ENCODE assay signal across 20 cellular contexts in genomic region chr1:27052527-27052926, GRCh38. TPM values are rescaled to one million over a fixed set of nuclear protein-coding genes. Genes with fewer than 3 reads are reported as not detected.
DNase-seq lines count a peak whose midpoint lies in the region; ATAC-seq and TF ChIP-seq lines count a peak whose summit lies in the region.
"Had no signal": no experiment of that assay in that cellular context is flagged by ENCODE, and none has a peak within 500 bp of the region (broad histone marks: within the 10 kb centered on the region; RNA-seq: fewer than 3 reads in every experiment).

No MANE protein-coding gene starts in this region.

- no peaks in the 10 kb centered on the region for H3K9me1 ChIP-seq in IMR-90 (ENCODE audit: insufficient read depth, low read length)

- H3K27ac ChIP-seq in IMR-90 (ENCODE audit: insufficient read depth, low read length) (no peak overlapping the region), mesenchymal stem cell (ENCODE audit: low read length, poor library complexity, severe bottlenecking) (no peak overlapping the region), testis (no peak overlapping the region)
- H3K27ac ChIP-seq: A549, GM23248 had no signal

- peaks cover 5% of the 10 kb centered on the region; the same call in 1 of the 2 replicates for H3K9me3 Mint-ChIP-seq in WTC11
- H3K9me3 Mint-ChIP-seq: CD4-positive, alpha-beta memory T cell; HFFc6 had no signal

- no peak overlapping the region for H3K27ac Mint-ChIP-seq in WTC11
- H3K27ac Mint-ChIP-seq: CD4-positive, alpha-beta memory T cell; HFFc6 had no signal

- H3K4me2 ChIP-seq in IMR-90 (ENCODE audit: low read depth, low read length) = no peak overlapping the region
- no peak overlapping the region for H3K4me2 ChIP-seq in mesenchymal stem cell (ENCODE audit: low read length, poor library complexity, severe bottlenecking)
- H3K4me2 ChIP-seq: A549 had no signal

- no peak overlapping the region for H3K18ac ChIP-seq in IMR-90 (ENCODE audit: low read depth, low read length)
- H3K18ac ChIP-seq in mesenchymal stem cell (ENCODE audit: low read depth in 1 of 2, low read length in 2 of 2) = no peak overlapping the region

- no peak overlapping the region for H2BK12ac ChIP-seq in mesenchymal stem cell (ENCODE audit: low read length in 2 of 2)

- 0 out of 2 replicates have a peak, but pooled peaks cover 4% of the 10 kb centered on the region for H3K36me3 Mint-ChIP-seq in WTC11
- H3K36me3 Mint-ChIP-seq: CD4-positive, alpha-beta memory T cell had no signal

- CTCF ChIA-PET in IMR-90 (lab: Yijun Ruan, JAX) (no interaction called here), WTC11 (lab: Charles Lee) (interaction anchor here (0.8 to 7.7 kb wide), 2 partner anchors 7 to 18 kb away, joined by 3 to 119 read pairs; no protein-coding TSS in a partner anchor)

- H2AK5ac ChIP-seq in IMR-90 (ENCODE audit: low read depth, low read length) (no peak overlapping the region), mesenchymal stem cell (ENCODE audit: low read length, severe bottlenecking) (no peak overlapping the region)

- no peak for TF ChIP-seq POLR2A in IMR-90 (IDR thresholded peaks at IDR 0.05; ENCODE audit: low read depth, low read length)
- TF ChIP-seq POLR2A in testis (IDR thresholded peaks at IDR 0.05) = no peak

- H3K9ac ChIP-seq in IMR-90 (ENCODE audit: low read depth, low read length) (no peak overlapping the region), mesenchymal stem cell (ENCODE audit: low read length) (no peak overlapping the region)
- H3K9ac ChIP-seq: GM23248 had no signal

- H2BK5ac ChIP-seq in IMR-90 (ENCODE audit: low read depth, low read length, poor library complexity, severe bottlenecking) (no peak overlapping the region), mesenchymal stem cell (ENCODE audit: low read depth, low read length, poor library complexity, severe bottlenecking) (no peak overlapping the region)

- H3K14ac ChIP-seq in IMR-90 (replicated peaks; ENCODE audit: low read depth, low read length) (no peak overlapping the region), mesenchymal stem cell (ENCODE audit: low read length in 2 of 2) (no peak overlapping the region)

- no peaks in the 10 kb centered on the region for H3K36me3 ChIP-seq in IMR-90 (ENCODE audit: control insufficient read depth, insufficient read depth, low read length)
- H3K36me3 ChIP-seq in mesenchymal stem cell (ENCODE audit: control insufficient read depth in 1 of 2, insufficient read depth in 2 of 2, low read depth in 1 of 2, low read length in 2 of 2) = no peaks in the 10 kb centered on the region
- no peaks in the 10 kb centered on the region for H3K36me3 ChIP-seq in testis (ENCODE audit: low read depth, missing control alignments)
- H3K36me3 ChIP-seq: HAP-1 had no signal

- dilution Hi-C loops in IMR-90 (cut with HindIII; ENCODE audit: low sequenced_read_pairs, unreplicated experiment) = no loop called here

- no peak overlapping the region for H2BK20ac ChIP-seq in IMR-90 (ENCODE audit: low read depth, low read length)

- H3K4ac ChIP-seq in IMR-90 (ENCODE audit: low read depth, low read length) = no peak overlapping the region
- H3K4ac ChIP-seq in mesenchymal stem cell (ENCODE audit: low read depth in 1 of 2, low read length in 2 of 2) = no peak overlapping the region

- H3K27me3 ChIP-seq in IMR-90 (ENCODE audit: control insufficient read depth, insufficient read depth, low read length) (peaks cover 9% of the 10 kb centered on the region), mesenchymal stem cell (ENCODE audit: control insufficient read depth in 1 of 2, insufficient read depth in 1 of 2, low read length in 2 of 2) (peaks cover 0 to 4% of the 10 kb centered on the region in 2 experiments), testis (no peaks in the 10 kb centered on the region)

- H2AFZ ChIP-seq in IMR-90 (replicated peaks; ENCODE audit: low read length, poor library complexity) (no peak overlapping the region), mesenchymal stem cell (ENCODE audit: low read depth, low read length) (no peak overlapping the region)
- H2AFZ ChIP-seq: GM23248 had no signal

- no TSS peak for BruUV-seq in IMR-90 (replicated peaks; lab: Mats Ljungman, UMichigan)

- H2BK15ac ChIP-seq in IMR-90 (ENCODE audit: low read depth, low read length) (no peak overlapping the region), mesenchymal stem cell (ENCODE audit: low read depth, poor library complexity, severe bottlenecking) (no peak overlapping the region)

- H3K4me1 ChIP-seq in IMR-90 (ENCODE audit: control insufficient read depth, insufficient read depth, low read length) (no peaks in the 10 kb centered on the region), mesenchymal stem cell (ENCODE audit: control insufficient read depth, insufficient read depth, low read depth, low read length) (no peaks in the 10 kb centered on the region), testis (peaks cover 4% of the 10 kb centered on the region)
- H3K4me1 ChIP-seq: A549 had no signal

- H3K4me3 Mint-ChIP-seq in WTC11 = no peak overlapping the region
- H3K4me3 Mint-ChIP-seq: CD4-positive, alpha-beta memory T cell; HFFc6 had no signal

- no peak overlapping the region for H3K23ac ChIP-seq in IMR-90 (ENCODE audit: low read depth, low read length)
- no peak overlapping the region for H3K23ac ChIP-seq in mesenchymal stem cell (ENCODE audit: low read length in 2 of 2)

- H4K5ac ChIP-seq in IMR-90 (ENCODE audit: low read depth, low read length) = no peak overlapping the region

- intact Hi-C loops in IMR-90 (cut with micrococcal nuclease) = no loop called here
- intact Hi-C loops in testis (cut with DNase I; ENCODE audit: low total_unique reads) = no loop called here

- POLR2A ChIA-PET in IMR-90 (lab: Charles Lee; ENCODE audit: unreplicated experiment) (no interaction called here), WTC11 (lab: Charles Lee) (no interaction called here)

- H4K8ac ChIP-seq in IMR-90 (ENCODE audit: low read depth in 2 of 2, low read length in 2 of 2) (no peak overlapping the region), mesenchymal stem cell (ENCODE audit: low read length) (no peak overlapping the region)

- no peaks in the 10 kb centered on the region for H4K20me1 ChIP-seq in IMR-90 (ENCODE audit: insufficient read depth, low read length)

- no peaks in the 10 kb centered on the region for H3K27me3 Mint-ChIP-seq in WTC11 (ENCODE audit: low read depth)
- H3K27me3 Mint-ChIP-seq: CD4-positive, alpha-beta memory T cell had no signal

- no peak overlapping the region for H4K91ac ChIP-seq in IMR-90 (ENCODE audit: insufficient read depth, low read depth, low read length)
- peak overlapping the region; percentile 50 for H4K91ac ChIP-seq in mesenchymal stem cell (ENCODE audit: low read length)

- H3K79me1 ChIP-seq in IMR-90 (ENCODE audit: low read depth in 1 of 2, low read length in 2 of 2) (no peaks in the 10 kb centered on the region), mesenchymal stem cell (replicated peaks; ENCODE audit: low read length, poor library complexity, severe bottlenecking) (no peaks in the 10 kb centered on the region)

- no peak for DNase-seq in IMR-90
- no peak for DNase-seq in WTC11 (ENCODE audit: low spot score)
- no peak for DNase-seq in mesenchymal stem cell
- DNase-seq in testis = peak; percentile 75
- DNase-seq in stimulated activated CD4-positive, alpha-beta T cell treated with anti-CD3 and anti-CD28 coated beads, Interleukin-2, amount 100 ng/mL, for 24 hours = no peak
- DNase-seq: 8988T; ACHN; C1 segment of cervical spinal cord; Calu3; CD4-positive, alpha-beta memory T cell; COR-L47; DMS53; DMS79 treated with DMSO at 0.1 percent for 48 hours; GF-D8; GM23248; HFFc6 had no signal

- H2BK120ac ChIP-seq in IMR-90 (ENCODE audit: low read depth, low read length) = no peak overlapping the region
- H2BK120ac ChIP-seq in mesenchymal stem cell (ENCODE audit: low read depth, low read length) = no peak overlapping the region

- TF ChIP-seq CTCF in IMR-90 (conservative IDR thresholded peaks at IDR 0.05; ENCODE audit: low read depth, low read length) = no peak
- TF ChIP-seq CTCF in WTC11 (IDR thresholded peaks at IDR 0.05) = no peak
- TF ChIP-seq CTCF in testis (IDR thresholded peaks at IDR 0.05) = no peak

- H3K56ac ChIP-seq in IMR-90 (ENCODE audit: extremely low read depth, insufficient read depth, low read length) = no peak overlapping the region

- H3K9me3 ChIP-seq in IMR-90 (ENCODE audit: control insufficient read depth, insufficient read depth, low read length) = peaks cover 3% of the 10 kb centered on the region; the same call in 1 of the 2 replicates
- no peaks in the 10 kb centered on the region for H3K9me3 ChIP-seq in mesenchymal stem cell (ENCODE audit: control insufficient read depth, low read length)
- H3K9me3 ChIP-seq in testis = no peaks in the 10 kb centered on the region
- H3K9me3 ChIP-seq: A549, HAP-1 had no signal

- in situ Hi-C loops in IMR-90 (cut with MboI; ENCODE audit: low sequenced_read_pairs) = no loop called here

- no peak for TF ChIP-seq RAD21 in IMR-90 (IDR thresholded peaks at IDR 0.05; ENCODE audit: low read length)

- ATAC-seq in IMR-90 (ENCODE audit: low read depth) (no peak), WTC11 (no peak), HG03354 (IDR thresholded peaks at IDR 0.05; ENCODE audit: poor library complexity, severe bottlenecking, unreplicated experiment) (no peak), GM19455 (IDR thresholded peaks at IDR 0.05; ENCODE audit: unreplicated experiment) (no peak)
- ATAC-seq: A549 had no signal

- no peak overlapping the region for H3K4me3 ChIP-seq in IMR-90 (ENCODE audit: insufficient read depth, low read depth, low read length)
- H3K4me3 ChIP-seq in mesenchymal stem cell (ENCODE audit: insufficient read depth in 1 of 2, low read depth in 1 of 2, low read length in 2 of 2) = no peak overlapping the region
- H3K4me3 ChIP-seq in testis = peak overlapping the region in 1 of 2 donors; percentile 35
- H3K4me3 ChIP-seq: A549, GM23248, HAP-1 had no signal

- peaks cover 32% of the 10 kb centered on the region for H3K4me1 Mint-ChIP-seq in WTC11
- H3K4me1 Mint-ChIP-seq: CD4-positive, alpha-beta memory T cell had no signal

- WGBS in IMR-90 (ENCODE audit: extremely low coverage in 2 of 2, insufficient read length in 1 of 2), 2 experiments = 92% methylated on average over 3 of the region's 5 CpGs; no CpG with 5 or more reads in 1 of the 2 experiments
- WGBS in mesenchymal stem cell = 93% methylated on average over 4 of the region's 5 CpGs
- WGBS in testis, 2 donors = 80 to 89% methylated on average over 5 of the region's 5 CpGs

- no peak overlapping the region for H2AK9ac ChIP-seq in IMR-90 (replicated peaks; ENCODE audit: low read depth, low read length, poor library complexity)

RNA-seq across cellular contexts. Expression of gene TENT5B, which starts 39.9 kb away (rescaled TPM):
- 11.1 and 11.7 TPM in 2 replicates for total RNA-seq in IMR-90 (2012; rRNA removed)
- 7.3 and 8.2 TPM in 2 replicates for polyA plus RNA-seq in IMR-90 (2012; rRNA removed)
- polyA plus RNA-seq in IMR-90 (2012; cell fraction: cytosol; rRNA removed) = 7.3 and 9.8 TPM in 2 replicates
- polyA plus RNA-seq in IMR-90 (2012; cell fraction: nucleus; rRNA removed; ENCODE audit: low replicate concordance) = 1.8 and 6.6 TPM in 2 replicates
- total RNA-seq in WTC11 (2021) = 104 to 124 TPM (median 119 TPM) in 3 replicates
- 3.1 TPM for polyA plus RNA-seq in mesenchymal stem cell (2013, experiment 1 of 2)
- 2.7 TPM for polyA plus RNA-seq in mesenchymal stem cell (2013, experiment 2 of 2)
- total RNA-seq in testis = 10 to 100 TPM; 10.5 to 10.7 TPM
- 10.7 TPM for polyA plus RNA-seq in testis (ENCODE audit: insufficient read depth, low read depth, low replicate concordance)
- total RNA-seq: CD4-positive, alpha-beta memory T cell had no signal
- polyA plus RNA-seq: CD4-positive, alpha-beta memory T cell had no signal

RNA-seq across cellular contexts. Expression of gene TRNP1, which starts 59.0 kb away (rescaled TPM):
- total RNA-seq in IMR-90 (2012; rRNA removed) (68.6 and 91.6 TPM in 2 replicates), WTC11 (2021) (37.6 to 51.4 TPM (median 49.4 TPM) in 3 replicates), testis (1 to 10 TPM; 5.7 to 7.7 TPM)
- polyA plus RNA-seq in IMR-90 (2012; rRNA removed) (63.3 and 76.8 TPM in 2 replicates), testis (ENCODE audit: insufficient read depth, low read depth, low replicate concordance) (4.3 TPM)
- 157 and 222 TPM in 2 replicates for polyA plus RNA-seq in IMR-90 (2012; cell fraction: cytosol; rRNA removed)
- 65.3 and 116 TPM in 2 replicates for polyA plus RNA-seq in IMR-90 (2012; cell fraction: nucleus; rRNA removed; ENCODE audit: low replicate concordance)
- polyA plus RNA-seq in mesenchymal stem cell (2013, experiment 1 of 2) = 65.7 TPM
- polyA plus RNA-seq in mesenchymal stem cell (2013, experiment 2 of 2) = 64.6 TPM
- total RNA-seq: CD4-positive, alpha-beta memory T cell had no signal
- polyA plus RNA-seq: CD4-positive, alpha-beta memory T cell had no signal
